ENCODE assay signal across 21 cellular contexts in genomic region chr7:35700865-35701264, GRCh38. TPM values are rescaled to one million over a fixed set of nuclear protein-coding genes. Genes with fewer than 3 reads are reported as not detected.
DNase-seq lines count a peak whose midpoint lies in the region; ATAC-seq, FAIRE-seq and TF ChIP-seq lines count a peak whose summit lies in the region.
"Had no signal": no experiment of that assay in that cellular context is flagged by ENCODE, and none has a peak within 500 bp of the region (broad histone marks: within the 10 kb centered on the region; RNA-seq: fewer than 3 reads in every experiment).

No MANE protein-coding gene starts in this region.

- H3K9me1 ChIP-seq in IMR-90 (ENCODE audit: insufficient read depth, low read length), result peaks cover 8% of the 10 kb centered on the region

- no peak overlapping the region for H3K23ac ChIP-seq in IMR-90 (ENCODE audit: low read depth, low read length)

- H4K91ac ChIP-seq in IMR-90 (ENCODE audit: insufficient read depth, low read depth, low read length), result no peak overlapping the region

- H3K27ac ChIP-seq in IMR-90 (ENCODE audit: insufficient read depth, low read length) (no peak overlapping the region), prostate gland (no peak overlapping the region)
- H3K27ac ChIP-seq: 22Rv1 had no signal

- in situ Hi-C loops in IMR-90 (cut with MboI; ENCODE audit: low sequenced_read_pairs), result loop anchor here (25.0 kb wide), 1 partner anchor 636 kb away; no protein-coding TSS in a partner anchor

- no peak overlapping the region for H2AK5ac ChIP-seq in IMR-90 (ENCODE audit: low read depth, low read length)

- TF ChIP-seq POLR2A in IMR-90 (IDR thresholded peaks at IDR 0.05; ENCODE audit: low read depth, low read length) (no peak), prostate gland (IDR thresholded peaks at IDR 0.05) (no peak)

- H2BK120ac ChIP-seq in IMR-90 (ENCODE audit: low read depth, low read length), result no peak overlapping the region

- H3K4me2 ChIP-seq in IMR-90 (ENCODE audit: low read depth, low read length), result no peak overlapping the region

- TF ChIP-seq RAD21 in IMR-90 (IDR thresholded peaks at IDR 0.05; ENCODE audit: low read length), result no peak

- intact Hi-C loops in IMR-90 (cut with micrococcal nuclease), result no loop called here
- intact Hi-C loops in prostate gland (cut with DNase I), result loop anchor here (10.0 kb wide), 1 partner anchor 614 kb away; no protein-coding TSS in a partner anchor

- DNase-seq in activated T-cell treated with anti-CD3 and anti-CD28 coated beads, Interleukin-2, amount 50 U/mL, for 24 hours, result no peak
- DNase-seq in activated T-cell treated with anti-CD3 and anti-CD28 coated beads, Interleukin-2, amount 50 U/mL, for 48 hours, result no peak
- DNase-seq in IMR-90 (peak; percentile 7), bronchial epithelial cell (ENCODE audit: low read depth) (peak; percentile 60), NCI-H146 treated with DMSO at 0.1 percent for 48 hours (lab: John Stamatoyannopoulos, UW; ENCODE audit: unreplicated experiment) (no peak), prostate gland (ENCODE audit: low spot score) (no peak)
- DNase-seq: CD4-positive, alpha-beta T cell; DMS79 treated with DMSO at 0.1 percent for 48 hours; NCI-H1105 treated with DMSO at 0.1 percent for 48 hours; NCI-H187; NCI-H526 treated with DMSO at 0.1 percent for 48 hours; NK-92 treated with Interleukin-12 subunit alpha and Interleukin-12 subunit beta, amount 100 ng/mL, for 24 hours; OCI-M1; RPMI8226 had no signal

- CTCF ChIA-PET in IMR-90 (lab: Yijun Ruan, JAX), result interaction anchor here (1.6 kb wide), 1 partner anchor 216 kb away, joined by 4 read pairs; no protein-coding TSS in a partner anchor

- H3K27me3 ChIP-seq in IMR-90 (ENCODE audit: control insufficient read depth, insufficient read depth, low read length), result no peaks in the 10 kb centered on the region
- no peaks in the 10 kb centered on the region for H3K27me3 ChIP-seq in bronchial epithelial cell (ENCODE audit: control insufficient read depth, insufficient read depth, low read length)
- no peaks in the 10 kb centered on the region for H3K27me3 ChIP-seq in prostate gland (replicated peaks; ENCODE audit: insufficient read depth)

- H3K4me1 Mint-ChIP-seq in activated T-cell treated with anti-CD3 and anti-CD28 coated beads, Interleukin-2, amount 50 U/mL, for 24 hours (ENCODE audit: low read depth), result peaks cover 44% of the 10 kb centered on the region
- peaks cover 17% of the 10 kb centered on the region for H3K4me1 Mint-ChIP-seq in stimulated activated memory B cell treated with anti-CD40 and anti-IgM and Interleukin-4, amounts not matched to agents 10 μg/mL and 1 μg/mL and 100 μg/mL, for 72 hours

- H3K4me1 ChIP-seq in IMR-90 (ENCODE audit: control insufficient read depth, insufficient read depth, low read length), result peaks cover 8% of the 10 kb centered on the region
- H3K4me1 ChIP-seq in prostate gland (replicated peaks), result no peaks in the 10 kb centered on the region

- H3K27ac Mint-ChIP-seq in activated T-cell treated with anti-CD3 and anti-CD28 coated beads, Interleukin-2, amount 50 U/mL, for 24 hours, result peak overlapping the region; percentile 89
- peak overlapping the region; percentile 35 for H3K27ac Mint-ChIP-seq in stimulated activated memory B cell treated with anti-CD40 and anti-IgM and Interleukin-4, amounts not matched to agents 10 μg/mL and 1 μg/mL and 100 μg/mL, for 72 hours
- H3K27ac Mint-ChIP-seq: B cell; CD4-positive, alpha-beta T cell had no signal

- no peak for FAIRE-seq in bronchial epithelial cell (lab: Jason Lieb, UNC)
- FAIRE-seq: D721Med, H1 had no signal

- H4K5ac ChIP-seq in IMR-90 (ENCODE audit: low read depth, low read length), result no peak overlapping the region

- H4K20me1 ChIP-seq in IMR-90 (ENCODE audit: insufficient read depth, low read length), result no peaks in the 10 kb centered on the region

- H2BK5ac ChIP-seq in IMR-90 (ENCODE audit: low read depth, low read length, poor library complexity, severe bottlenecking), result no peak overlapping the region

- no peak overlapping the region for H2BK20ac ChIP-seq in IMR-90 (ENCODE audit: low read depth, low read length)

- no peak overlapping the region for H3K14ac ChIP-seq in IMR-90 (replicated peaks; ENCODE audit: low read depth, low read length)

- no CpG with 5 or more reads among the region's 2 CpGs for WGBS in IMR-90 (ENCODE audit: extremely low coverage in 2 of 2, insufficient read length in 1 of 2), 2 experiments
- 56% methylated on average over 2 of the region's 2 CpGs for WGBS in prostate gland

- no peak overlapping the region for H3K9ac ChIP-seq in IMR-90 (ENCODE audit: low read depth, low read length)

- dilution Hi-C loops in IMR-90 (cut with HindIII; ENCODE audit: low sequenced_read_pairs, unreplicated experiment), result no loop called here

- H3K36me3 ChIP-seq in IMR-90 (ENCODE audit: control insufficient read depth, insufficient read depth, low read length) (no peaks in the 10 kb centered on the region; the same call in 1 of the 2 replicates), bronchial epithelial cell (ENCODE audit: control insufficient read depth, insufficient read depth, low read length) (no peaks in the 10 kb centered on the region), prostate gland (no peaks in the 10 kb centered on the region)

- H3K4ac ChIP-seq in IMR-90 (ENCODE audit: low read depth, low read length), result no peak overlapping the region

- H3K9me3 Mint-ChIP-seq in activated T-cell treated with anti-CD3 and anti-CD28 coated beads, Interleukin-2, amount 50 U/mL, for 24 hours, result peaks cover 2% of the 10 kb centered on the region
- H3K9me3 Mint-ChIP-seq in stimulated activated memory B cell treated with anti-CD40 and anti-IgM and Interleukin-4, amounts not matched to agents 10 μg/mL and 1 μg/mL and 100 μg/mL, for 72 hours, result no peaks in the 10 kb centered on the region
- H3K9me3 Mint-ChIP-seq: CD4-positive, alpha-beta T cell; IgD-negative memory B cell had no signal

- peaks cover 13% of the 10 kb centered on the region for H3K36me3 Mint-ChIP-seq in activated T-cell treated with anti-CD3 and anti-CD28 coated beads, Interleukin-2, amount 50 U/mL, for 24 hours (ENCODE audit: low read depth)
- peaks cover 8% of the 10 kb centered on the region for H3K36me3 Mint-ChIP-seq in stimulated activated memory B cell treated with anti-CD40 and anti-IgM and Interleukin-4, amounts not matched to agents 10 μg/mL and 1 μg/mL and 100 μg/mL, for 72 hours
- H3K36me3 Mint-ChIP-seq: IgD-negative memory B cell had no signal

- H3K79me1 ChIP-seq in IMR-90 (ENCODE audit: low read depth in 1 of 2, low read length in 2 of 2), result peaks cover under 1 to 18% of the 10 kb centered on the region in 2 experiments; a peak in 3 of 4 replicates

- no peak overlapping the region for H2AK9ac ChIP-seq in IMR-90 (replicated peaks; ENCODE audit: low read depth, low read length, poor library complexity)

- H3K56ac ChIP-seq in IMR-90 (ENCODE audit: extremely low read depth, insufficient read depth, low read length), result no peak overlapping the region

- H3K4me3 Mint-ChIP-seq in activated T-cell treated with anti-CD3 and anti-CD28 coated beads, Interleukin-2, amount 50 U/mL, for 24 hours, result no peak overlapping the region
- H3K4me3 Mint-ChIP-seq in stimulated activated memory B cell treated with anti-CD40 and anti-IgM and Interleukin-4, amounts not matched to agents 10 μg/mL and 1 μg/mL and 100 μg/mL, for 72 hours, result no peak overlapping the region
- H3K4me3 Mint-ChIP-seq: B cell; CD4-positive, alpha-beta T cell had no signal

- no peak overlapping the region for H3K4me3 ChIP-seq in IMR-90 (ENCODE audit: insufficient read depth, low read depth, low read length)
- no peak overlapping the region for H3K4me3 ChIP-seq in bronchial epithelial cell (ENCODE audit: low read depth, low read length)
- H3K4me3 ChIP-seq in prostate gland, result no peak overlapping the region

- H2AFZ ChIP-seq in IMR-90 (replicated peaks; ENCODE audit: low read length, poor library complexity), result no peak overlapping the region

- TF ChIP-seq CTCF in IMR-90 (conservative IDR thresholded peaks at IDR 0.05; ENCODE audit: low read depth, low read length) (no peak), bronchial epithelial cell (IDR thresholded peaks at IDR 0.05; ENCODE audit: insufficient read depth, low read length, severe bottlenecking) (no peak), prostate gland (IDR thresholded peaks at IDR 0.05) (no peak)

- BruUV-seq in IMR-90 (replicated peaks; lab: Mats Ljungman, UMichigan), result no TSS peak

- H3K18ac ChIP-seq in IMR-90 (ENCODE audit: low read depth, low read length), result no peak overlapping the region

- H3K27me3 Mint-ChIP-seq in activated T-cell treated with anti-CD3 and anti-CD28 coated beads, Interleukin-2, amount 50 U/mL, for 24 hours, result no peaks in the 10 kb centered on the region
- no peaks in the 10 kb centered on the region for H3K27me3 Mint-ChIP-seq in stimulated activated memory B cell treated with anti-CD40 and anti-IgM and Interleukin-4, amounts not matched to agents 10 μg/mL and 1 μg/mL and 100 μg/mL, for 72 hours
- H3K27me3 Mint-ChIP-seq: B cell; CD4-positive, alpha-beta T cell; IgD-negative memory B cell had no signal

- H3K9me3 ChIP-seq in IMR-90 (ENCODE audit: control insufficient read depth, insufficient read depth, low read length) (no peaks in the 10 kb centered on the region), prostate gland (no peaks in the 10 kb centered on the region)

- ATAC-seq in IMR-90 (ENCODE audit: low read depth) (no peak), GM21390 (IDR thresholded peaks at IDR 0.05; ENCODE audit: unreplicated experiment) (no peak)
- no peak for ATAC-seq in stimulated activated memory B cell treated with anti-CD40 and anti-IgM and Interleukin-4, amounts not matched to agents 10 μg/mL and 1 μg/mL and 100 μg/mL, for 72 hours

- POLR2A ChIA-PET in IMR-90 (lab: Charles Lee; ENCODE audit: unreplicated experiment), result no interaction called here

- no peak overlapping the region for H4K8ac ChIP-seq in IMR-90 (ENCODE audit: low read depth in 2 of 2, low read length in 2 of 2)

- H2BK15ac ChIP-seq in IMR-90 (ENCODE audit: low read depth, low read length), result no peak overlapping the region

TF ChIP-seq in IMR-90, 13 proteins besides CTCF, POLR2A, EP300 and RAD21 (continues in another document):
- no peak for TF ChIP-seq NFE2L2 (IDR thresholded peaks at IDR 0.05; ENCODE audit: low read depth, low read length)
- TF ChIP-seq MAZ (IDR thresholded peaks at IDR 0.05; ENCODE audit: borderline replicate concordance, low read depth, low read length), result no peak
- no peak for TF ChIP-seq MXI1 (IDR thresholded peaks at IDR 0.05; ENCODE audit: borderline replicate concordance, low read depth, low read length)

RNA-seq across cellular contexts. Expression of gene HERPUD2, which starts 5.9 kb away (rescaled TPM):
- 18.3 and 22.2 TPM in 2 replicates for total RNA-seq in IMR-90 (2012; rRNA removed)
- polyA plus RNA-seq in IMR-90 (2012; rRNA removed), result 26.8 and 27.2 TPM in 2 replicates
- 7.9 and 15.9 TPM in 2 replicates for polyA plus RNA-seq in IMR-90 (2012; cell fraction: cytosol; rRNA removed)
- 11.7 and 13.3 TPM in 2 replicates for polyA plus RNA-seq in IMR-90 (2012; cell fraction: nucleus; rRNA removed; ENCODE audit: low replicate concordance)
- 32.9 and 36.1 TPM in 2 replicates for total RNA-seq in bronchial epithelial cell
- total RNA-seq in prostate gland, result 10 to 100 TPM; 25.3 to 58.3 TPM

Comparison
In these comparisons a context has a peak if more than half of its experiments do, and no peak if none do; other contexts are left out.
1. DNase-seq: peak in IMR-90 (single experiment) and bronchial epithelial cell (single experiment); none in activated T-cell treated with anti-CD3 and anti-CD28 coated beads, Interleukin-2, amount 50 U/mL, for 24 hours (single experiment), activated T-cell treated with anti-CD3 and anti-CD28 coated beads, Interleukin-2, amount 50 U/mL, for 48 hours (0 of 2), NCI-H146 treated with DMSO at 0.1 percent for 48 hours (single experiment) and prostate gland (single experiment).